2 cellular contexts compared by ENCODE assay signal in the genomic region with DNA sequence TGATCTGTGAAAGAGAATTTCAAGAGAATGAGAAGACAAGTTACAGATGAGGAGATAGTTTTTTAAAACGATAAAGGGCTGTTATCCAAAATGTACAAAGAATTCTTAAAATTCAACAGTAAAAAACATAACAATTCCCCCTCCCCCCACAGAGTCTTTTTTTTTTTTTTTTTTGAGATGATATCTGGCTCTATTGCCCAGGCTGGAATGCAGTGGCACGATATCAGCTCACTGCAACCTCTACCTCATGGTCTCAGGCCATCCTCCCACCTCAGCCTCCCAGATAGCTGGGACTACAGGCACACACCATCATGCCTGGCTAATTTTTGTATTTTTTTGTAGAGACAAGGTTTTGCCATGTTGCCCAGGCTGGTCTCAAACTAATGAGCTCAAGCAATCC. TPM values are rescaled to one million over a fixed set of nuclear protein-coding genes. Genes with fewer than 3 reads are reported as not detected.
"Had no signal": no experiment of that assay in that cellular context is flagged by ENCODE, and none has a peak within 500 bp of the region (broad histone marks: within the 10 kb centered on the region; RNA-seq: fewer than 3 reads in every experiment).

No MANE protein-coding gene starts in this region.

RNA-seq across cellular contexts. Expression of a gene that starts 21.7 kb away (rescaled TPM):
- total RNA-seq: subcutaneous adipose tissue, ureter had no signal
